ENCODE assay signal across 9 cellular contexts in genomic region chr1:27402349-27402754, GRCh38. TPM values are rescaled to one million over a fixed set of nuclear protein-coding genes. Genes with fewer than 3 reads are reported as not detected.
A peak's percentile ranks its signal among the peaks of the same experiment; 100 is the strongest.
DNase-seq lines count a peak whose midpoint lies in the region; ATAC-seq, FAIRE-seq and TF ChIP-seq lines count a peak whose summit lies in the region.
"Had no signal": no experiment of that assay in that cellular context is flagged by ENCODE, and none has a peak within 500 bp of the region (broad histone marks: within the 10 kb centered on the region; RNA-seq: fewer than 3 reads in every experiment).

No MANE protein-coding gene starts in this region.

- peak; percentile 71 for DNase-seq in ELF-1 (ENCODE audit: low read depth, low spot score)
- peak; percentile 41 for DNase-seq in HepG2 (ENCODE audit: low spot score)
- DNase-seq in activated CD8-positive, alpha-beta memory T cell treated with anti-CD3 and anti-CD28 coated beads, Interleukin-2, amount 50 U/mL, for 4 hours: no peak

- H3K36me3 ChIP-seq in Loucy (ENCODE audit: insufficient read depth, low read length) (peaks cover 7% of the 10 kb centered on the region; the same call in 1 of the 2 replicates), HepG2 (replicated peaks in 1 of 2; ENCODE audit: control insufficient read depth in 1 of 2, insufficient read depth in 2 of 2, low read length in 2 of 2) (peaks cover 0 to 3% of the 10 kb centered on the region in 2 experiments; a peak in 2 of 5 replicates), subcutaneous abdominal adipose tissue (ENCODE audit: control insufficient read depth in 5 of 5, insufficient read depth in 5 of 5, low read length in 5 of 5) (peaks cover 0 to 13% (median 9%) of the 10 kb centered on the region in 5 donors)

- TF ChIP-seq EP300 in HepG2 (IDR thresholded peaks at IDR 0.05; ENCODE audit: low read depth in 2 of 2, low read length in 2 of 2): no peak
- 0 out of 2 replicates have a peak, but pooled peaks have one; percentile 14 for TF ChIP-seq EP300 in HepG2 (CRISPR knock-in tag; IDR thresholded peaks at IDR 0.05; ENCODE audit: borderline replicate concordance)

- H2AFZ ChIP-seq in Loucy (ENCODE audit: low read length): no peak overlapping the region
- no peak overlapping the region for H2AFZ ChIP-seq in HepG2 (ENCODE audit: low read length)

- in situ Hi-C loops in HepG2 (cut with HindIII; ENCODE audit: extremely low pct_ligation_motif_present, low pct_unique_long_range_greater_than_20kb): no loop called here

- H3K4me2 ChIP-seq in Loucy (ENCODE audit: low read depth, low read length, poor library complexity, severe bottlenecking): peak overlapping the region; percentile 87
- H3K4me2 ChIP-seq in HepG2 (ENCODE audit: low read depth, low read length): no peak overlapping the region

- H3K9me2 ChIP-seq in Loucy (replicated peaks; ENCODE audit: low read depth, low read length): no peaks in the 10 kb centered on the region

- TF ChIP-seq CTCF in Loucy (conservative IDR thresholded peaks at IDR 0.05; ENCODE audit: low read length) (peak; percentile 56), HepG2 (CRISPR knock-in tag; IDR thresholded peaks at IDR 0.05) (peak; percentile 80)

- H3K9me3 ChIP-seq in Loucy (ENCODE audit: insufficient read depth, low read depth, low read length) (no peaks in the 10 kb centered on the region), HepG2 (ENCODE audit: low read length) (no peaks in the 10 kb centered on the region), subcutaneous abdominal adipose tissue (ENCODE audit: control insufficient read depth in 5 of 5, low read length in 5 of 5) (no peaks in the 10 kb centered on the region)

- H4K20me1 ChIP-seq in Loucy (ENCODE audit: insufficient read depth, low read length, poor library complexity, severe bottlenecking) (no peaks in the 10 kb centered on the region), HepG2 (ENCODE audit: insufficient read depth, low read length) (no peaks in the 10 kb centered on the region)

- H3K27me3 ChIP-seq in Loucy (ENCODE audit: insufficient read depth, low read length, poor library complexity, severe bottlenecking): no peaks in the 10 kb centered on the region
- H3K27me3 ChIP-seq in HepG2 (ENCODE audit: control insufficient read depth in 1 of 2, insufficient read depth in 2 of 2, low read length in 2 of 2): no peaks in the 10 kb centered on the region
- H3K27me3 ChIP-seq in subcutaneous abdominal adipose tissue (ENCODE audit: control insufficient read depth in 5 of 5, insufficient read depth in 4 of 5, low read length in 5 of 5): no peaks in the 10 kb centered on the region

- H3K4me1 ChIP-seq in Loucy (ENCODE audit: insufficient read depth, low read length, poor library complexity, severe bottlenecking) (peaks cover 48% of the 10 kb centered on the region), HepG2 (ENCODE audit: insufficient read depth, low read length) (no peaks in the 10 kb centered on the region), subcutaneous abdominal adipose tissue (ENCODE audit: control insufficient read depth in 5 of 5, insufficient read depth in 5 of 5, low read length in 5 of 5) (peaks cover 24 to 80% (median 79%) of the 10 kb centered on the region in 5 donors)

- POLR2A ChIA-PET in HepG2 (lab: Yijun Ruan, JAX): no interaction called here

- H3K27ac ChIP-seq in cingulate gyrus (ENCODE audit: low read depth, low read length) (peak overlapping the region; percentile 61), HepG2 (ENCODE audit: extremely low read length, insufficient read depth, low read length) (no peak overlapping the region), subcutaneous abdominal adipose tissue (ENCODE audit: low read depth, low read length) (peak overlapping the region; percentile 88)
- H3K27ac ChIP-seq: VCaP had no signal

- ATAC-seq in HepG2 (peak; percentile 38), GM18868 (IDR thresholded peaks at IDR 0.05; ENCODE audit: unreplicated experiment) (no peak), GM19397 (IDR thresholded peaks at IDR 0.05; ENCODE audit: unreplicated experiment) (no peak)

- WGBS in HepG2 (ENCODE audit: low lambda C conversion rate): 48% methylated on average over 3 of the region's 8 CpGs

- CTCF ChIA-PET in HepG2 (lab: Yijun Ruan, JAX; ENCODE audit: low intra/inter-chr PET ratio, low total read pairs): interaction anchor here (1.5 kb wide), 1 partner anchor 203 kb away, joined by 3 read pairs; no protein-coding TSS in a partner anchor

- TF ChIP-seq POLR2A in HepG2 (IDR thresholded peaks at IDR 0.05; ENCODE audit: insufficient read depth in 1 of 2, low read depth in 2 of 2, low read length in 2 of 2): no peak

- peak; percentile 31; the same call in 1 of the 2 replicates for TF ChIP-seq RAD21 in HepG2 (CRISPR knock-in tag; IDR thresholded peaks at IDR 0.05)

- H3K9ac ChIP-seq in Loucy (ENCODE audit: low read depth, low read length, poor library complexity, severe bottlenecking) (peak overlapping the region; percentile 91), HepG2 (ENCODE audit: insufficient read depth, low read depth, low read length) (no peak overlapping the region), subcutaneous abdominal adipose tissue (ENCODE audit: low read length in 5 of 5) (peak overlapping the region in 1 of 5 donors; percentile 31)

- H3K4me3 ChIP-seq in Loucy (ENCODE audit: low read length, poor library complexity, severe bottlenecking) (peak overlapping the region; percentile 71), HepG2 (replicated peaks in 1 of 3; ENCODE audit: insufficient read depth in 1 of 3, low read depth in 2 of 3, low read length in 3 of 3) (no peak overlapping the region), subcutaneous abdominal adipose tissue (ENCODE audit: low read depth in 1 of 5, low read length in 5 of 5) (no peak overlapping the region)

- intact Hi-C loops in HepG2 (cut with micrococcal nuclease; ENCODE audit: unreplicated experiment): no loop called here

- peaks cover 20% of the 10 kb centered on the region; the same call in 1 of the 2 replicates for H3F3A ChIP-seq in Loucy (ENCODE audit: low read depth)

- BruUV-seq in HepG2 (replicated peaks; lab: Mats Ljungman, UMichigan): no TSS peak

- H3K79me2 ChIP-seq in Loucy (ENCODE audit: insufficient read depth, low read length) (no peaks in the 10 kb centered on the region; the same call in 1 of the 2 replicates), HepG2 (ENCODE audit: insufficient read depth, low read length) (no peaks in the 10 kb centered on the region)

- no peak for FAIRE-seq in HepG2 (lab: Jason Lieb, UNC)

RNA-seq across cellular contexts. Expression of gene GPR3, which starts 9.9 kb away (rescaled TPM):
- 0.88 and 1.00 TPM in 2 replicates for total RNA-seq in HepG2 (2016; rRNA removed; fragmentation: Illumina TruSeq; extraction: Trizol)
- 0.26 and 0.61 TPM in 2 replicates for total RNA-seq in HepG2 (2016; cell fraction: cytosol; rRNA removed; fragmentation: Illumina TruSeq; extraction: Trizol; ENCODE audit: low read depth)
- 0.62 and 1.2 TPM in 2 replicates for total RNA-seq in HepG2 (2016; cell fraction: insoluble cytoplasmic fraction; rRNA removed; fragmentation: Illumina TruSeq; extraction: Trizol)
- total RNA-seq in HepG2 (2016; cell fraction: membrane; rRNA removed; fragmentation: Illumina TruSeq; extraction: Trizol): 1.4 and 1.5 TPM in 2 replicates
- 1.2 and 1.3 TPM in 2 replicates for total RNA-seq in HepG2 (2016; cell fraction: nucleus; rRNA removed; fragmentation: Illumina TruSeq; extraction: Trizol)
- polyA plus RNA-seq in HepG2 (2011; rRNA removed): 2.6 and 2.7 TPM in 2 replicates
- 2.8 and 3.5 TPM in 2 replicates for polyA plus RNA-seq in HepG2 (2011; cell fraction: cytosol; rRNA removed)
- 2.1 and 2.9 TPM in 2 replicates for polyA plus RNA-seq in HepG2 (2011; cell fraction: nucleus; rRNA removed)
- 1.5 and 2.0 TPM in 2 replicates for polyA plus RNA-seq in HepG2 (2012)
- polyA plus RNA-seq in HepG2 (2016; cell fraction: cytosol; fragmentation: Illumina TruSeq; extraction: Trizol; ENCODE audit: low read depth): 1.1 TPM in 2 replicates
- 1.2 and 1.5 TPM in 2 replicates for polyA plus RNA-seq in HepG2 (2016; cell fraction: insoluble cytoplasmic fraction; fragmentation: Illumina TruSeq; extraction: Trizol; ENCODE audit: low read depth)
- polyA plus RNA-seq in HepG2 (2016; cell fraction: membrane; fragmentation: Illumina TruSeq; extraction: Trizol; ENCODE audit: low read depth): 1.9 and 2.4 TPM in 2 replicates
- 2.8 TPM in 2 replicates for polyA plus RNA-seq in HepG2 (2016; cell fraction: nucleus; fragmentation: Illumina TruSeq; extraction: Trizol; ENCODE audit: insufficient read depth, low read depth)
- polyA minus RNA-seq in HepG2 (2011; rRNA and poly(A)+ RNA removed; ENCODE audit: low replicate concordance): 1.1 and 7.0 TPM in 2 replicates
- polyA minus RNA-seq in HepG2 (2011; cell fraction: cytosol; rRNA and poly(A)+ RNA removed): 1.4 and 1.7 TPM in 2 replicates
- 0.50 and 0.90 TPM in 2 replicates for polyA minus RNA-seq in HepG2 (2011; cell fraction: nucleus; rRNA and poly(A)+ RNA removed)

RNA-seq across cellular contexts. Expression of gene CD164L2, which starts 19.2 kb away (rescaled TPM):
- total RNA-seq in HepG2 (2016; rRNA removed; fragmentation: Illumina TruSeq; extraction: Trizol): not detected in 2 replicates
- total RNA-seq in HepG2 (2016; cell fraction: cytosol; rRNA removed; fragmentation: Illumina TruSeq; extraction: Trizol; ENCODE audit: low read depth): not detected in 2 replicates
- total RNA-seq in HepG2 (2016; cell fraction: insoluble cytoplasmic fraction; rRNA removed; fragmentation: Illumina TruSeq; extraction: Trizol): not detected in 2 replicates
- not detected in 2 replicates for total RNA-seq in HepG2 (2016; cell fraction: membrane; rRNA removed; fragmentation: Illumina TruSeq; extraction: Trizol)
- not detected in 2 replicates for total RNA-seq in HepG2 (2016; cell fraction: nucleus; rRNA removed; fragmentation: Illumina TruSeq; extraction: Trizol)
- not detected in 2 replicates for polyA plus RNA-seq in HepG2 (2011; rRNA removed)
- not detected in 2 replicates for polyA plus RNA-seq in HepG2 (2011; cell fraction: cytosol; rRNA removed)
- polyA plus RNA-seq in HepG2 (2011; cell fraction: nucleus; rRNA removed): 0.17 and 0.21 TPM in 2 replicates
- not detected in 2 replicates for polyA plus RNA-seq in HepG2 (2012)
- polyA plus RNA-seq in HepG2 (2016; cell fraction: cytosol; fragmentation: Illumina TruSeq; extraction: Trizol; ENCODE audit: low read depth): not detected in 2 replicates
- polyA plus RNA-seq in HepG2 (2016; cell fraction: insoluble cytoplasmic fraction; fragmentation: Illumina TruSeq; extraction: Trizol; ENCODE audit: low read depth): not detected in 2 replicates
- not detected in 2 replicates for polyA plus RNA-seq in HepG2 (2016; cell fraction: membrane; fragmentation: Illumina TruSeq; extraction: Trizol; ENCODE audit: low read depth)
- not detected in 2 replicates for polyA plus RNA-seq in HepG2 (2016; cell fraction: nucleus; fragmentation: Illumina TruSeq; extraction: Trizol; ENCODE audit: insufficient read depth, low read depth)
- polyA minus RNA-seq in HepG2 (2011; rRNA and poly(A)+ RNA removed; ENCODE audit: low replicate concordance): 0.16 TPM in 1 of 2 replicates, not detected in the other
- not detected in 2 replicates for polyA minus RNA-seq in HepG2 (2011; cell fraction: cytosol; rRNA and poly(A)+ RNA removed)
- polyA minus RNA-seq in HepG2 (2011; cell fraction: nucleus; rRNA and poly(A)+ RNA removed): not detected in 2 replicates

RNA-seq across cellular contexts. Expression of gene FCN3, which starts 27.7 kb away (rescaled TPM):
- not detected in 2 replicates for total RNA-seq in HepG2 (2016; rRNA removed; fragmentation: Illumina TruSeq; extraction: Trizol)
- total RNA-seq in HepG2 (2016; cell fraction: cytosol; rRNA removed; fragmentation: Illumina TruSeq; extraction: Trizol; ENCODE audit: low read depth): not detected in 2 replicates
- not detected in 2 replicates for total RNA-seq in HepG2 (2016; cell fraction: insoluble cytoplasmic fraction; rRNA removed; fragmentation: Illumina TruSeq; extraction: Trizol)
- total RNA-seq in HepG2 (2016; cell fraction: membrane; rRNA removed; fragmentation: Illumina TruSeq; extraction: Trizol): not detected in 2 replicates
- total RNA-seq in HepG2 (2016; cell fraction: nucleus; rRNA removed; fragmentation: Illumina TruSeq; extraction: Trizol): not detected in 2 replicates
- polyA plus RNA-seq in HepG2 (2011; rRNA removed): not detected in 2 replicates
- polyA plus RNA-seq in HepG2 (2011; cell fraction: cytosol; rRNA removed): not detected in 2 replicates
- not detected in 2 replicates for polyA plus RNA-seq in HepG2 (2011; cell fraction: nucleus; rRNA removed)
- not detected in 2 replicates for polyA plus RNA-seq in HepG2 (2012)
- not detected in 2 replicates for polyA plus RNA-seq in HepG2 (2016; cell fraction: cytosol; fragmentation: Illumina TruSeq; extraction: Trizol; ENCODE audit: low read depth)
- polyA plus RNA-seq in HepG2 (2016; cell fraction: insoluble cytoplasmic fraction; fragmentation: Illumina TruSeq; extraction: Trizol; ENCODE audit: low read depth): not detected in 2 replicates
- polyA plus RNA-seq in HepG2 (2016; cell fraction: membrane; fragmentation: Illumina TruSeq; extraction: Trizol; ENCODE audit: low read depth): not detected in 2 replicates
- polyA plus RNA-seq in HepG2 (2016; cell fraction: nucleus; fragmentation: Illumina TruSeq; extraction: Trizol; ENCODE audit: insufficient read depth, low read depth): not detected in 2 replicates
- not detected in 2 replicates for polyA minus RNA-seq in HepG2 (2011; rRNA and poly(A)+ RNA removed; ENCODE audit: low replicate concordance)
- polyA minus RNA-seq in HepG2 (2011; cell fraction: cytosol; rRNA and poly(A)+ RNA removed): not detected in 2 replicates
- polyA minus RNA-seq in HepG2 (2011; cell fraction: nucleus; rRNA and poly(A)+ RNA removed): not detected in 2 replicates

RNA-seq across cellular contexts. Expression of gene MAP3K6, which starts 35.6 kb away (rescaled TPM):
- 2.7 and 3.5 TPM in 2 replicates for total RNA-seq in HepG2 (2016; rRNA removed; fragmentation: Illumina TruSeq; extraction: Trizol)
- total RNA-seq in HepG2 (2016; cell fraction: cytosol; rRNA removed; fragmentation: Illumina TruSeq; extraction: Trizol; ENCODE audit: low read depth): 0.62 and 2.3 TPM in 2 replicates
- total RNA-seq in HepG2 (2016; cell fraction: insoluble cytoplasmic fraction; rRNA removed; fragmentation: Illumina TruSeq; extraction: Trizol): 2.6 and 2.8 TPM in 2 replicates
- total RNA-seq in HepG2 (2016; cell fraction: membrane; rRNA removed; fragmentation: Illumina TruSeq; extraction: Trizol): 0.93 and 0.99 TPM in 2 replicates
- 1.8 and 2.3 TPM in 2 replicates for total RNA-seq in HepG2 (2016; cell fraction: nucleus; rRNA removed; fragmentation: Illumina TruSeq; extraction: Trizol)
- 2.7 and 3.2 TPM in 2 replicates for polyA plus RNA-seq in HepG2 (2011; rRNA removed)
- polyA plus RNA-seq in HepG2 (2011; cell fraction: cytosol; rRNA removed): 1.2 and 1.4 TPM in 2 replicates
- polyA plus RNA-seq in HepG2 (2011; cell fraction: nucleus; rRNA removed): 20.8 and 29.2 TPM in 2 replicates
- polyA plus RNA-seq in HepG2 (2012): 0.97 and 2.1 TPM in 2 replicates
- polyA plus RNA-seq in HepG2 (2016; cell fraction: cytosol; fragmentation: Illumina TruSeq; extraction: Trizol; ENCODE audit: low read depth): 0.44 and 1.2 TPM in 2 replicates
- polyA plus RNA-seq in HepG2 (2016; cell fraction: insoluble cytoplasmic fraction; fragmentation: Illumina TruSeq; extraction: Trizol; ENCODE audit: low read depth): 2.4 and 2.8 TPM in 2 replicates
- polyA plus RNA-seq in HepG2 (2016; cell fraction: membrane; fragmentation: Illumina TruSeq; extraction: Trizol; ENCODE audit: low read depth): 1.1 and 1.2 TPM in 2 replicates
- polyA plus RNA-seq in HepG2 (2016; cell fraction: nucleus; fragmentation: Illumina TruSeq; extraction: Trizol; ENCODE audit: insufficient read depth, low read depth): 5.1 and 8.1 TPM in 2 replicates
- polyA minus RNA-seq in HepG2 (2011; rRNA and poly(A)+ RNA removed; ENCODE audit: low replicate concordance): 5.7 and 12.4 TPM in 2 replicates
- polyA minus RNA-seq in HepG2 (2011; cell fraction: cytosol; rRNA and poly(A)+ RNA removed): 0.59 and 1.5 TPM in 2 replicates
- 3.4 and 4.0 TPM in 2 replicates for polyA minus RNA-seq in HepG2 (2011; cell fraction: nucleus; rRNA and poly(A)+ RNA removed)
